In genomic region chr17:7081341-7082062, GRCh38 we compare ENCODE assay signal across 12 cellular contexts. TPM values are rescaled to one million over a fixed set of nuclear protein-coding genes. Genes with fewer than 3 reads are reported as not detected.
DNase-seq lines count a peak whose midpoint lies in the region; ATAC-seq lines count a peak whose summit lies in the region.
"Had no signal": no experiment of that assay in that cellular context is flagged by ENCODE, and none has a peak within 500 bp of the region (broad histone marks: within the 10 kb centered on the region; RNA-seq: fewer than 3 reads in every experiment).

No MANE protein-coding gene starts in this region.

- DNase-seq in activated T-cell treated with anti-CD3 and anti-CD28 coated beads, Interleukin-2, amount 50 U/mL, for 24 hours, result peak; percentile 37
- DNase-seq in activated T-cell treated with anti-CD3 and anti-CD28 coated beads, Interleukin-2, amount 50 U/mL, for 48 hours, result no peak
- DNase-seq in MV-4-11 (lab: John Stamatoyannopoulos, UW) (peak; percentile 76), EL (no peak)
- peak; percentile 11 for DNase-seq in activated naive CD8-positive, alpha-beta T cell treated with anti-CD3 and anti-CD28 coated beads, Interleukin-2, amount 50 U/mL, for 24 hours
- peak; percentile 67 for DNase-seq in natural killer cell treated with Interleukin-12 subunit alpha and Interleukin-12 subunit beta and Interleukin-15 and Interleukin-18, amount 100 ng/mL, for 72 hours (ENCODE audit: low spot score)
- DNase-seq in stimulated activated naive CD4-positive, alpha-beta T cell treated with Interleukin-2 at 50 U/mL for 16 hours (lab: John Stamatoyannopoulos, UW), result no peak
- DNase-seq: GM23248, sigmoid colon, SW 1271 had no signal

- H3K9me3 Mint-ChIP-seq in activated T-cell treated with anti-CD3 and anti-CD28 coated beads, Interleukin-2, amount 50 U/mL, for 24 hours, result no peaks in the 10 kb centered on the region
- no peaks in the 10 kb centered on the region for H3K9me3 Mint-ChIP-seq in activated naive CD8-positive, alpha-beta T cell treated with anti-CD3 and anti-CD28 coated beads, Interleukin-2, amount 50 U/mL, for 24 hours
- H3K9me3 Mint-ChIP-seq in natural killer cell treated with Interleukin-12 subunit alpha and Interleukin-12 subunit beta and Interleukin-15 and Interleukin-18, amount 100 ng/mL, for 72 hours, result no peaks in the 10 kb centered on the region

- H3K27ac Mint-ChIP-seq in activated T-cell treated with anti-CD3 and anti-CD28 coated beads, Interleukin-2, amount 50 U/mL, for 24 hours, result no peak overlapping the region
- H3K27ac Mint-ChIP-seq in activated naive CD8-positive, alpha-beta T cell treated with anti-CD3 and anti-CD28 coated beads, Interleukin-2, amount 50 U/mL, for 24 hours, result no peak overlapping the region
- peak overlapping the region in 1 of 2 donors; percentile 25 for H3K27ac Mint-ChIP-seq in natural killer cell treated with Interleukin-12 subunit alpha and Interleukin-12 subunit beta and Interleukin-15 and Interleukin-18, amount 100 ng/mL, for 72 hours

- H3K4me1 Mint-ChIP-seq in activated T-cell treated with anti-CD3 and anti-CD28 coated beads, Interleukin-2, amount 50 U/mL, for 24 hours (ENCODE audit: low read depth), result peaks cover 33% of the 10 kb centered on the region
- peaks cover 31% of the 10 kb centered on the region for H3K4me1 Mint-ChIP-seq in activated naive CD8-positive, alpha-beta T cell treated with anti-CD3 and anti-CD28 coated beads, Interleukin-2, amount 50 U/mL, for 24 hours
- peaks cover 35 to 36% of the 10 kb centered on the region in 2 donors for H3K4me1 Mint-ChIP-seq in natural killer cell treated with Interleukin-12 subunit alpha and Interleukin-12 subunit beta and Interleukin-15 and Interleukin-18, amount 100 ng/mL, for 72 hours (ENCODE audit: low read depth in 2 of 2)

- H3K27me3 Mint-ChIP-seq in activated T-cell treated with anti-CD3 and anti-CD28 coated beads, Interleukin-2, amount 50 U/mL, for 24 hours, result peaks cover 6% of the 10 kb centered on the region
- H3K27me3 Mint-ChIP-seq in activated naive CD8-positive, alpha-beta T cell treated with anti-CD3 and anti-CD28 coated beads, Interleukin-2, amount 50 U/mL, for 24 hours, result peaks cover 13% of the 10 kb centered on the region
- H3K27me3 Mint-ChIP-seq in natural killer cell treated with Interleukin-12 subunit alpha and Interleukin-12 subunit beta and Interleukin-15 and Interleukin-18, amount 100 ng/mL, for 72 hours, result peaks cover 0 to 4% of the 10 kb centered on the region in 2 donors

- H3K36me3 Mint-ChIP-seq in activated T-cell treated with anti-CD3 and anti-CD28 coated beads, Interleukin-2, amount 50 U/mL, for 24 hours (ENCODE audit: low read depth), result no peaks in the 10 kb centered on the region
- no peaks in the 10 kb centered on the region for H3K36me3 Mint-ChIP-seq in activated naive CD8-positive, alpha-beta T cell treated with anti-CD3 and anti-CD28 coated beads, Interleukin-2, amount 50 U/mL, for 24 hours (ENCODE audit: low read depth)
- H3K36me3 Mint-ChIP-seq in natural killer cell treated with Interleukin-12 subunit alpha and Interleukin-12 subunit beta and Interleukin-15 and Interleukin-18, amount 100 ng/mL, for 72 hours, result no peaks in the 10 kb centered on the region

- no peak overlapping the region for H3K4me3 Mint-ChIP-seq in activated T-cell treated with anti-CD3 and anti-CD28 coated beads, Interleukin-2, amount 50 U/mL, for 24 hours
- no peak overlapping the region for H3K4me3 Mint-ChIP-seq in activated naive CD8-positive, alpha-beta T cell treated with anti-CD3 and anti-CD28 coated beads, Interleukin-2, amount 50 U/mL, for 24 hours
- peak overlapping the region; percentile 57 for H3K4me3 Mint-ChIP-seq in natural killer cell treated with Interleukin-12 subunit alpha and Interleukin-12 subunit beta and Interleukin-15 and Interleukin-18, amount 100 ng/mL, for 72 hours

- ATAC-seq in activated naive CD8-positive, alpha-beta T cell treated with anti-CD3 and anti-CD28 coated beads, Interleukin-2, amount 50 U/mL, for 24 hours, result peak; percentile 61
- peak; percentile 91 to 97 for ATAC-seq in natural killer cell treated with Interleukin-12 subunit alpha and Interleukin-12 subunit beta and Interleukin-15 and Interleukin-18, amount 100 ng/mL, for 72 hours
- no peak for ATAC-seq in HG03108 (IDR thresholded peaks at IDR 0.05; ENCODE audit: unreplicated experiment)

RNA-seq across cellular contexts. Expression of gene CLEC10A, which starts 1.5 kb away (rescaled TPM):
- total RNA-seq in natural killer cell treated with Interleukin-12 subunit alpha and Interleukin-12 subunit beta and Interleukin-15 and Interleukin-18, amount 100 ng/mL, for 72 hours, result not detected
- total RNA-seq: GM23248 had no signal

RNA-seq across cellular contexts. Expression of gene ASGR2, which starts 33.1 kb away (rescaled TPM):
- total RNA-seq in natural killer cell treated with Interleukin-12 subunit alpha and Interleukin-12 subunit beta and Interleukin-15 and Interleukin-18, amount 100 ng/mL, for 72 hours, result under 1 TPM in 1 of 2 donors, not detected in 1; 0.33 TPM
- total RNA-seq: GM23248, ureter had no signal

RNA-seq across cellular contexts. Expression of gene SLC16A11, which starts 37.6 kb away (rescaled TPM):
- total RNA-seq in natural killer cell treated with Interleukin-12 subunit alpha and Interleukin-12 subunit beta and Interleukin-15 and Interleukin-18, amount 100 ng/mL, for 72 hours, result 1 to 10 TPM; 1.2 to 1.7 TPM
- total RNA-seq: GM23248 had no signal

RNA-seq across cellular contexts. Expression of gene SLC16A13, which starts 45.7 kb away (rescaled TPM):
- total RNA-seq in natural killer cell treated with Interleukin-12 subunit alpha and Interleukin-12 subunit beta and Interleukin-15 and Interleukin-18, amount 100 ng/mL, for 72 hours, result 10 to 100 TPM; 11.7 to 19.1 TPM
- total RNA-seq: GM23248 had no signal

RNA-seq across cellular contexts. Expression of gene BCL6B, which starts 58.7 kb away (rescaled TPM):
- 1 to 10 TPM in 1 of 2 donors, under 1 TPM in 1; 0.73 to 1.1 TPM for total RNA-seq in natural killer cell treated with Interleukin-12 subunit alpha and Interleukin-12 subunit beta and Interleukin-15 and Interleukin-18, amount 100 ng/mL, for 72 hours
- total RNA-seq: GM23248 had no signal

Comparison
In these comparisons a context has a peak if more than half of its experiments do, and no peak if none do; other contexts are left out.
1. DNase-seq: peak in activated T-cell treated with anti-CD3 and anti-CD28 coated beads, Interleukin-2, amount 50 U/mL, for 24 hours (single experiment), MV-4-11 (single experiment), activated naive CD8-positive, alpha-beta T cell treated with anti-CD3 and anti-CD28 coated beads, Interleukin-2, amount 50 U/mL, for 24 hours (single experiment) and natural killer cell treated with Interleukin-12 subunit alpha and Interleukin-12 subunit beta and Interleukin-15 and Interleukin-18, amount 100 ng/mL, for 72 hours (single experiment); none in activated T-cell treated with anti-CD3 and anti-CD28 coated beads, Interleukin-2, amount 50 U/mL, for 48 hours (0 of 2), stimulated activated naive CD4-positive, alpha-beta T cell treated with Interleukin-2 at 50 U/mL for 16 hours (single experiment) and EL (single experiment).